13 cellular contexts compared by ENCODE assay signal in genomic region chr1:49435291-49435690, GRCh38.
"Had no signal": no experiment of that assay in that cellular context is flagged by ENCODE, and none has a peak within 500 bp of the region (broad histone marks: within the 10 kb centered on the region; RNA-seq: fewer than 3 reads in every experiment).

No MANE protein-coding gene starts in this region.

- H3K27ac ChIP-seq: colonic mucosa, gastrocnemius medialis, thyroid gland, vagina, VCaP had no signal

- DNase-seq: activated CD4-positive, alpha-beta T cell treated with anti-CD3 and anti-CD28 coated beads for 36 hours; activated CD8-positive, alpha-beta memory T cell treated with anti-CD3 and anti-CD28 coated beads, Interleukin-2, amount 50 U/mL, for 48 hours; activated CD8-positive, alpha-beta T cell treated with anti-CD3 and anti-CD28 coated beads for 36 hours; activated naive CD8-positive, alpha-beta T cell treated with anti-CD3 and anti-CD28 coated beads, Interleukin-2, amount 10 ng/mL, durations not matched to agents 7 days and 5 days; anterior cingulate cortex; caudate nucleus; colonic mucosa; effector CD4-positive, alpha-beta T cell; gastrocnemius medialis; thyroid gland had no signal

- ATAC-seq: activated CD4-positive, alpha-beta T cell treated with anti-CD3 and anti-CD28 coated beads for 36 hours; activated CD8-positive, alpha-beta T cell treated with anti-CD3 and anti-CD28 coated beads for 36 hours; gastrocnemius medialis had no signal

- H3K9me3 ChIP-seq: colonic mucosa, gastrocnemius medialis, thyroid gland, vagina had no signal

- H3K4me1 ChIP-seq: colonic mucosa, gastrocnemius medialis, thyroid gland, vagina had no signal

- H3K36me3 ChIP-seq: colonic mucosa, gastrocnemius medialis, thyroid gland, vagina had no signal

- H3K27me3 ChIP-seq: colonic mucosa, gastrocnemius medialis, thyroid gland, vagina had no signal

- H3K4me3 ChIP-seq: colonic mucosa, gastrocnemius medialis, smooth muscle cell, thyroid gland, vagina had no signal
